In the genomic region with DNA sequence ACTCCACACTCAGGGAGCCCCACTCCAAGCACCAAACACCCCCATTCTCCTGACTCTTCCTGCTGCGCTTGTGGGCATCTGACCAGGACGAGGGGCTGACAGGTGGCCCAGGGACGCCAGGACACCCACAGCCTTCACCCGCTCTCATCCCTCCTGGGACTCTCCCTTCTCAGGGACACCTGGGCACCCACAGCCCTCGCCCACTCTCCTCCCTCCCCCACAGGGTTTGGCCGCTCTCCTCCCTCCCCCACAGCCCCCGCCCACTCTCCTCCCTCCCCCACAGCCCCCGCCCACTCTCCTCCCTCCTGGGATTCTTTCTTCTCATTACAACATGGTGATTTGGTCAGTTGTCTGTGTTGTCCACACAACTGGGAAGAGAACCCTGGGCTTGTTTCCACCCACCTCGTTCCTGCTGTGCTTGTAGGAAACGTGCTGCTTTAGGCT, we compare ENCODE assay signal across 1 cellular context.
TF ChIP-seq lines count a peak whose summit lies in the region.

No MANE protein-coding gene starts in this region.

TF ChIP-seq in WTC11, 78 proteins besides CTCF, POLR2A, EP300 and RAD21:
- TF ChIP-seq, protein P1, sequence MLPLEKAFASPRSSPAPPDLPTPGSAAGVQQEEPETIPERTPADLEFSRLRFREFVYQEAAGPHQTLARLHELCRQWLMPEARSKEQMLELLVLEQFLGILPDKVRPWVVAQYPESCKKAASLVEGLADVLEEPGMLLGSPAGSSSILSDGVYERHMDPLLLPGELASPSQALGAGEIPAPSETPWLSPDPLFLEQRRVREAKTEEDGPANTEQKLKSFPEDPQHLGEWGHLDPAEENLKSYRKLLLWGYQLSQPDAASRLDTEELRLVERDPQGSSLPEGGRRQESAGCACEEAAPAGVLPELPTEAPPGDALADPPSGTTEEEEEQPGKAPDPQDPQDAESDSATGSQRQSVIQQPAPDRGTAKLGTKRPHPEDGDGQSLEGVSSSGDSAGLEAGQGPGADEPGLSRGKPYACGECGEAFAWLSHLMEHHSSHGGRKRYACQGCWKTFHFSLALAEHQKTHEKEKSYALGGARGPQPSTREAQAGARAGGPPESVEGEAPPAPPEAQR (CRISPR knock-in tag; IDR thresholded peaks at IDR 0.05) = no peak
- TF ChIP-seq, protein P2, sequence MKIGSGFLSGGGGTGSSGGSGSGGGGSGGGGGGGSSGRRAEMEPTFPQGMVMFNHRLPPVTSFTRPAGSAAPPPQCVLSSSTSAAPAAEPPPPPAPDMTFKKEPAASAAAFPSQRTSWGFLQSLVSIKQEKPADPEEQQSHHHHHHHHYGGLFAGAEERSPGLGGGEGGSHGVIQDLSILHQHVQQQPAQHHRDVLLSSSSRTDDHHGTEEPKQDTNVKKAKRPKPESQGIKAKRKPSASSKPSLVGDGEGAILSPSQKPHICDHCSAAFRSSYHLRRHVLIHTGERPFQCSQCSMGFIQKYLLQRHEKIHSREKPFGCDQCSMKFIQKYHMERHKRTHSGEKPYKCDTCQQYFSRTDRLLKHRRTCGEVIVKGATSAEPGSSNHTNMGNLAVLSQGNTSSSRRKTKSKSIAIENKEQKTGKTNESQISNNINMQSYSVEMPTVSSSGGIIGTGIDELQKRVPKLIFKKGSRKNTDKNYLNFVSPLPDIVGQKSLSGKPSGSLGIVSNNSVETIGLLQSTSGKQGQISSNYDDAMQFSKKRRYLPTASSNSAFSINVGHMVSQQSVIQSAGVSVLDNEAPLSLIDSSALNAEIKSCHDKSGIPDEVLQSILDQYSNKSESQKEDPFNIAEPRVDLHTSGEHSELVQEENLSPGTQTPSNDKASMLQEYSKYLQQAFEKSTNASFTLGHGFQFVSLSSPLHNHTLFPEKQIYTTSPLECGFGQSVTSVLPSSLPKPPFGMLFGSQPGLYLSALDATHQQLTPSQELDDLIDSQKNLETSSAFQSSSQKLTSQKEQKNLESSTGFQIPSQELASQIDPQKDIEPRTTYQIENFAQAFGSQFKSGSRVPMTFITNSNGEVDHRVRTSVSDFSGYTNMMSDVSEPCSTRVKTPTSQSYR (CRISPR knock-in tag; IDR thresholded peaks at IDR 0.05) = no peak
- TF ChIP-seq EMX1 (CRISPR knock-in tag; IDR thresholded peaks at IDR 0.05) = no peak
- TF ChIP-seq TEAD4 (CRISPR knock-in tag; IDR thresholded peaks at IDR 0.05) = no peak
- no peak for TF ChIP-seq ZNF396 (CRISPR knock-in tag; IDR thresholded peaks at IDR 0.05; ENCODE audit: borderline replicate concordance)
- no peak for TF ChIP-seq NFATC4 (CRISPR knock-in tag; IDR thresholded peaks at IDR 0.05)
- no peak for TF ChIP-seq TCF7 (CRISPR knock-in tag; IDR thresholded peaks at IDR 0.05; ENCODE audit: low read depth)
- no peak for TF ChIP-seq ETV6 (CRISPR knock-in tag; IDR thresholded peaks at IDR 0.05)
- TF ChIP-seq, protein P3, sequence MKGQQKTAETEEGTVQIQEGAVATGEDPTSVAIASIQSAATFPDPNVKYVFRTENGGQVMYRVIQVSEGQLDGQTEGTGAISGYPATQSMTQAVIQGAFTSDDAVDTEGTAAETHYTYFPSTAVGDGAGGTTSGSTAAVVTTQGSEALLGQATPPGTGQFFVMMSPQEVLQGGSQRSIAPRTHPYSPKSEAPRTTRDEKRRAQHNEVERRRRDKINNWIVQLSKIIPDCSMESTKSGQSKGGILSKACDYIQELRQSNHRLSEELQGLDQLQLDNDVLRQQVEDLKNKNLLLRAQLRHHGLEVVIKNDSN (CRISPR knock-in tag; IDR thresholded peaks at IDR 0.05) = no peak
- TF ChIP-seq TP53 (CRISPR knock-in tag; IDR thresholded peaks at IDR 0.05) = no peak
- TF ChIP-seq MXD4 (CRISPR knock-in tag; IDR thresholded peaks at IDR 0.05; ENCODE audit: borderline replicate concordance) = no peak
- TF ChIP-seq, protein P4, sequence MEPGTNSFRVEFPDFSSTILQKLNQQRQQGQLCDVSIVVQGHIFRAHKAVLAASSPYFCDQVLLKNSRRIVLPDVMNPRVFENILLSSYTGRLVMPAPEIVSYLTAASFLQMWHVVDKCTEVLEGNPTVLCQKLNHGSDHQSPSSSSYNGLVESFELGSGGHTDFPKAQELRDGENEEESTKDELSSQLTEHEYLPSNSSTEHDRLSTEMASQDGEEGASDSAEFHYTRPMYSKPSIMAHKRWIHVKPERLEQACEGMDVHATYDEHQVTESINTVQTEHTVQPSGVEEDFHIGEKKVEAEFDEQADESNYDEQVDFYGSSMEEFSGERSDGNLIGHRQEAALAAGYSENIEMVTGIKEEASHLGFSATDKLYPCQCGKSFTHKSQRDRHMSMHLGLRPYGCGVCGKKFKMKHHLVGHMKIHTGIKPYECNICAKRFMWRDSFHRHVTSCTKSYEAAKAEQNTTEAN (CRISPR knock-in tag; IDR thresholded peaks at IDR 0.05) = no peak
